Comparison of ENCODE assay signal across 21 cellular contexts in genomic region chr3:159472611-159473010, GRCh38.
"Had no signal": no experiment of that assay in that cellular context is flagged by ENCODE, and none has a peak within 500 bp of the region (broad histone marks: within the 10 kb centered on the region; RNA-seq: fewer than 3 reads in every experiment).

No MANE protein-coding gene starts in this region.

- DNase-seq: activated CD4-positive, alpha-beta T cell treated with anti-CD3 and anti-CD28 coated beads, Interleukin-2, amount 10 ng/mL, durations not matched to agents 7 days and 5 days; activated gamma-delta T cell treated with Interleukin-2 at 50 U/mL for 16 hours; effector CD4-positive, alpha-beta T cell; esophagus squamous epithelium; hippocampal formation; kidney; sigmoid colon; stimulated activated CD4-positive, alpha-beta T cell treated with anti-CD3 and anti-CD28 coated beads, Interleukin-4, amount 100 ng/mL, for 24 hours; stomach; testis had no signal

- H3K36me3 ChIP-seq: esophagus squamous epithelium, neutrophil, sigmoid colon, stomach had no signal

- H3K4me3 Mint-ChIP-seq: activated CD4-positive, alpha-beta T cell treated with anti-CD3 and anti-CD28 coated beads, Interleukin-2, amount 10 ng/mL, durations not matched to agents 7 days and 5 days; activated naive CD8-positive, alpha-beta T cell; mesothelial cell of epicardium; natural killer cell treated with Interleukin-12 subunit alpha and Interleukin-12 subunit beta and Interleukin-15 and Interleukin-18, amount 100 ng/mL, for 72 hours; stimulated activated effector memory CD8-positive, alpha-beta T cell treated with anti-CD3 and anti-CD28 coated beads, Interleukin-12 subunit alpha, Interleukin-12 subunit beta, amount 100 ng/mL, for 72 hours; T-helper 1 cell treated with Interleukin-12 subunit alpha and Interleukin-12 subunit beta and Interleukin-4 antibody, amounts not matched to agents 30 μg/mL and 1 μg/mL, for 36 hours; type B pancreatic cell had no signal

- H3K36me3 Mint-ChIP-seq: activated naive CD8-positive, alpha-beta T cell; natural killer cell treated with Interleukin-12 subunit alpha and Interleukin-12 subunit beta and Interleukin-15 and Interleukin-18, amount 100 ng/mL, for 72 hours; stimulated activated effector memory CD8-positive, alpha-beta T cell treated with anti-CD3 and anti-CD28 coated beads, Interleukin-12 subunit alpha, Interleukin-12 subunit beta, amount 100 ng/mL, for 72 hours; type B pancreatic cell had no signal

- H3K4me1 Mint-ChIP-seq: activated CD4-positive, alpha-beta T cell treated with anti-CD3 and anti-CD28 coated beads, Interleukin-2, amount 10 ng/mL, durations not matched to agents 7 days and 5 days; mesothelial cell of epicardium; stimulated activated effector memory CD8-positive, alpha-beta T cell treated with anti-CD3 and anti-CD28 coated beads, Interleukin-12 subunit alpha, Interleukin-12 subunit beta, amount 100 ng/mL, for 72 hours had no signal

- H3K9me3 ChIP-seq: esophagus squamous epithelium, neutrophil, sigmoid colon, stomach, testis had no signal

- H3K27me3 Mint-ChIP-seq: activated CD4-positive, alpha-beta T cell treated with anti-CD3 and anti-CD28 coated beads, Interleukin-2, amount 10 ng/mL, durations not matched to agents 7 days and 5 days; activated naive CD8-positive, alpha-beta T cell; natural killer cell treated with Interleukin-12 subunit alpha and Interleukin-12 subunit beta and Interleukin-15 and Interleukin-18, amount 100 ng/mL, for 72 hours; type B pancreatic cell had no signal

- H3K4me1 ChIP-seq: esophagus squamous epithelium, parathyroid adenoma, sigmoid colon, stomach, testis had no signal

- H3K4me3 ChIP-seq: esophagus squamous epithelium, lung, sigmoid colon, stomach, testis had no signal

- H3K27me3 ChIP-seq: esophagus squamous epithelium, neutrophil, sigmoid colon, stomach, testis had no signal

- H3K27ac ChIP-seq: esophagus squamous epithelium, neutrophil, parathyroid adenoma, sigmoid colon, stomach, testis had no signal

- H3K27ac Mint-ChIP-seq: activated CD4-positive, alpha-beta T cell treated with anti-CD3 and anti-CD28 coated beads, Interleukin-2, amount 10 ng/mL, durations not matched to agents 7 days and 5 days; activated naive CD8-positive, alpha-beta T cell; mesothelial cell of epicardium; natural killer cell treated with Interleukin-12 subunit alpha and Interleukin-12 subunit beta and Interleukin-15 and Interleukin-18, amount 100 ng/mL, for 72 hours; stimulated activated effector memory CD8-positive, alpha-beta T cell treated with anti-CD3 and anti-CD28 coated beads, Interleukin-12 subunit alpha, Interleukin-12 subunit beta, amount 100 ng/mL, for 72 hours; T-helper 1 cell treated with Interleukin-12 subunit alpha and Interleukin-12 subunit beta and Interleukin-4 antibody, amounts not matched to agents 30 μg/mL and 1 μg/mL, for 36 hours; type B pancreatic cell had no signal

- ATAC-seq: activated CD4-positive, CD25-positive, alpha-beta regulatory T cell treated with anti-CD3 and anti-CD28 coated beads, Interleukin-2, amount 50 U/mL, for 24 hours; left lobe of liver; natural killer cell treated with Interleukin-12 subunit alpha and Interleukin-12 subunit beta and Interleukin-15 and Interleukin-18, amount 100 ng/mL, for 72 hours; stimulated activated effector memory CD8-positive, alpha-beta T cell treated with anti-CD3 and anti-CD28 coated beads, Interleukin-12 subunit alpha, Interleukin-12 subunit beta, amount 100 ng/mL, for 72 hours had no signal

- H3K9me3 Mint-ChIP-seq: activated CD4-positive, alpha-beta T cell treated with anti-CD3 and anti-CD28 coated beads, Interleukin-2, amount 10 ng/mL, durations not matched to agents 7 days and 5 days; natural killer cell treated with Interleukin-12 subunit alpha and Interleukin-12 subunit beta and Interleukin-15 and Interleukin-18, amount 100 ng/mL, for 72 hours; stimulated activated effector memory CD8-positive, alpha-beta T cell treated with anti-CD3 and anti-CD28 coated beads, Interleukin-12 subunit alpha, Interleukin-12 subunit beta, amount 100 ng/mL, for 72 hours; T-helper 1 cell treated with Interleukin-12 subunit alpha and Interleukin-12 subunit beta and Interleukin-4 antibody, amounts not matched to agents 30 μg/mL and 1 μg/mL, for 36 hours; type B pancreatic cell had no signal
